Comparison of ENCODE assay signal across 9 cellular contexts in genomic region chr1:31795801-31796621, GRCh38. TPM values are rescaled to one million over a fixed set of nuclear protein-coding genes. Genes with fewer than 3 reads are reported as not detected.
DNase-seq lines count a peak whose midpoint lies in the region; ATAC-seq and TF ChIP-seq lines count a peak whose summit lies in the region.
"Had no signal": no experiment of that assay in that cellular context is flagged by ENCODE, and none has a peak within 500 bp of the region (broad histone marks: within the 10 kb centered on the region; RNA-seq: fewer than 3 reads in every experiment).

No MANE protein-coding gene starts in this region.

- no peaks in the 10 kb centered on the region for H3K9me3 ChIP-seq in aorta (ENCODE audit: control insufficient read depth, low read length)
- H3K9me3 ChIP-seq: neutrophil had no signal

- ATAC-seq in aorta (ENCODE audit: low FRiP score) (no peak), GM21360 (IDR thresholded peaks at IDR 0.05; ENCODE audit: unreplicated experiment) (no peak), HG02970 (IDR thresholded peaks at IDR 0.05; ENCODE audit: low FRiP score, unreplicated experiment) (no peak)

- H3K27me3 ChIP-seq in brain microvascular endothelial cell (replicated peaks): no peaks in the 10 kb centered on the region
- no peaks in the 10 kb centered on the region for H3K27me3 ChIP-seq in aorta (ENCODE audit: control insufficient read depth in 1 of 2, insufficient read depth in 2 of 2, low read length in 1 of 2)

- in situ Hi-C loops in brain microvascular endothelial cell (cut with HindIII; ENCODE audit: low pct_ligation_motif_present, low sequenced_read_pairs): no loop called here

- WGBS in aorta, 2 donors: 87 to 88% methylated on average over 13 of the region's 13 CpGs

- DNase-seq in GM03348 (ENCODE audit: low spot score) (peak; percentile 66), NCI-H2029 treated with DMSO at 0.1 percent for 48 hours (lab: John Stamatoyannopoulos, UW) (peak; percentile 46), brain microvascular endothelial cell (peak; percentile 86), retinal pigment epithelial cell (ENCODE audit: low read depth) (peak; percentile 63), aorta (no peak)

- H3K4me3 ChIP-seq in brain microvascular endothelial cell (ENCODE audit: low read depth, low read length) (peak overlapping the region; percentile 93), retinal pigment epithelial cell (ENCODE audit: low read length) (peak overlapping the region; percentile 79), aorta (ENCODE audit: low read length in 2 of 2) (no peak overlapping the region)

- no peaks in the 10 kb centered on the region for H3K4me1 ChIP-seq in aorta (ENCODE audit: control insufficient read depth in 1 of 2, insufficient read depth in 2 of 2, low read length in 2 of 2)

- H3K27ac ChIP-seq in brain microvascular endothelial cell (peak overlapping the region; percentile 14), aorta (ENCODE audit: low read depth in 1 of 2, low read length in 2 of 2) (no peak overlapping the region)
- H3K27ac ChIP-seq: KMS-11, neutrophil had no signal

- intact Hi-C loops in aorta (cut with DNase I): no loop called here

- TF ChIP-seq CTCF in brain microvascular endothelial cell (IDR thresholded peaks at IDR 0.05; ENCODE audit: low read depth, low read length, missing control alignments) (peak; percentile 42), retinal pigment epithelial cell (conservative IDR thresholded peaks at IDR 0.05; ENCODE audit: low read depth, low read length) (no peak)

- peaks cover 41% of the 10 kb centered on the region for H3K36me3 ChIP-seq in brain microvascular endothelial cell (replicated peaks)
- no peaks in the 10 kb centered on the region for H3K36me3 ChIP-seq in aorta (ENCODE audit: control insufficient read depth in 1 of 2, insufficient read depth in 2 of 2, low read length in 1 of 2)
- H3K36me3 ChIP-seq: neutrophil had no signal

RNA-seq across cellular contexts. Expression of gene SPOCD1, which starts 19.8 kb away (rescaled TPM):
- total RNA-seq in aorta: 1 to 10 TPM; 4.0 to 9.0 TPM
- polyA plus RNA-seq in aorta: 10 to 100 TPM in 1 of 2 donors, 1 to 10 TPM in 1; 1.4 to 12.3 TPM

RNA-seq across cellular contexts. Expression of gene ADGRB2, which starts 31.9 kb away (rescaled TPM):
- 1 to 10 TPM; 1.8 to 4.6 TPM for total RNA-seq in aorta
- 1 to 10 TPM; 1.8 to 2.4 TPM for polyA plus RNA-seq in aorta

Comparison
In these comparisons a context has a peak if more than half of its experiments do, and no peak if none do; other contexts are left out.
1. DNase-seq: peak in GM03348 (single experiment), NCI-H2029 treated with DMSO at 0.1 percent for 48 hours (single experiment), brain microvascular endothelial cell (single experiment) and retinal pigment epithelial cell (single experiment); none in aorta (0 of 2).
2. H3K4me3 ChIP-seq: peak in brain microvascular endothelial cell (single experiment) and retinal pigment epithelial cell (single experiment); none in aorta (0 of 2).